8 cellular contexts compared by ENCODE assay signal in genomic region chr17:76408037-76408849, GRCh38. TPM values are rescaled to one million over a fixed set of nuclear protein-coding genes. Genes with fewer than 3 reads are reported as not detected.
A peak's percentile ranks its signal among the peaks of the same experiment; 100 is the strongest.
DNase-seq lines count a peak whose midpoint lies in the region; ATAC-seq and TF ChIP-seq lines count a peak whose summit lies in the region.

No MANE protein-coding gene starts in this region.

- no peak overlapping the region for H2AFZ ChIP-seq in Karpas-422 (ENCODE audit: low read length)

- intact Hi-C loops in heart right ventricle (cut with DNase I) (loop anchor here in 8 of 10 donors (1.0 to 10.0 kb wide), 9 partner anchors 44 to 303 kb away; partner anchors contain the start of genes RHBDF2 (in 3 of the 8), UBE2O (in 2 of the 8) and EXOC7 (in 1 of the 8)), spleen (cut with DNase I; ENCODE audit: low total_unique reads) (loop anchor here (5.0 to 10.0 kb wide), 2 partner anchors 47 to 99 kb away; partner anchors contain the start of gene UBE2O)

- peak overlapping the region; percentile 7; the same call in 1 of the 2 replicates for H3K4me2 ChIP-seq in DOHH2 (ENCODE audit: low read length)
- H3K4me2 ChIP-seq in Karpas-422 (ENCODE audit: low read depth, low read length, poor library complexity, severe bottlenecking) = peak overlapping the region; percentile 57

- H3K27me3 ChIP-seq in DOHH2 (ENCODE audit: control insufficient read depth, low read length) (no peaks in the 10 kb centered on the region), Karpas-422 (ENCODE audit: low read length) (no peaks in the 10 kb centered on the region), SJCRH30 (no peaks in the 10 kb centered on the region), heart right ventricle (no peaks in the 10 kb centered on the region), spleen (replicated peaks in 1 of 7) (no peaks in the 10 kb centered on the region)

- H3K27ac ChIP-seq in DOHH2 (ENCODE audit: low read depth, low read length) = no peak overlapping the region
- no peak overlapping the region for H3K27ac ChIP-seq in Karpas-422 (ENCODE audit: low read length)
- no peak overlapping the region for H3K27ac ChIP-seq in SJCRH30
- peak overlapping the region in 1 of 10 donors; percentile 21 for H3K27ac ChIP-seq in heart right ventricle
- H3K27ac ChIP-seq in spleen = no peak overlapping the region

- TF ChIP-seq CTCF in DOHH2 (IDR thresholded peaks at IDR 0.05; ENCODE audit: low read depth, low read length, poor library complexity, severe bottlenecking) = peak; percentile 98
- TF ChIP-seq CTCF in heart right ventricle (IDR thresholded peaks at IDR 0.05) = peak; percentile 55 to 85 (median 75)
- peak; percentile 59 to 95 (median 82) for TF ChIP-seq CTCF in spleen (IDR thresholded peaks at IDR 0.05 in 8 of 11, conservative IDR thresholded peaks at IDR 0.05 in 3 of 11)

- 71 to 74% methylated on average over 12 of the region's 12 CpGs for WGBS in heart right ventricle, 2 donors
- WGBS in spleen, 5 donors = 66 to 77% (median 70%) methylated on average over 12 of the region's 12 CpGs

- TF ChIP-seq POLR2A in spleen (IDR thresholded peaks at IDR 0.05) = no peak

- H3K9me2 ChIP-seq in DOHH2 (replicated peaks; ENCODE audit: control insufficient read depth, low read length) = no peaks in the 10 kb centered on the region
- H3K9me2 ChIP-seq in Karpas-422 (replicated peaks; ENCODE audit: insufficient read depth, low read length) = no peaks in the 10 kb centered on the region

- H3K36me3 ChIP-seq in DOHH2 (ENCODE audit: control insufficient read depth, low read length) (peaks cover 30% of the 10 kb centered on the region), Karpas-422 (ENCODE audit: insufficient read depth, low read length) (no peaks in the 10 kb centered on the region), SJCRH30 (0 out of 2 replicates have a peak, but pooled peaks cover 7% of the 10 kb centered on the region), heart right ventricle (peaks cover 0 to 40% (median 0%) of the 10 kb centered on the region in 9 donors), spleen (peaks cover 0 to 58% (median 23%) of the 10 kb centered on the region in 6 donors)

- H3K9ac ChIP-seq in Karpas-422 (ENCODE audit: low read length) = no peak overlapping the region

- H3K4me3 ChIP-seq in DOHH2 (ENCODE audit: low read length) = no peak overlapping the region
- H3K4me3 ChIP-seq in Karpas-422 (ENCODE audit: low read length) = no peak overlapping the region
- no peak overlapping the region for H3K4me3 ChIP-seq in SJCRH30
- H3K4me3 ChIP-seq in heart right ventricle = no peak overlapping the region
- no peak overlapping the region for H3K4me3 ChIP-seq in spleen

- H3K79me2 ChIP-seq in DOHH2 (ENCODE audit: control insufficient read depth, low read length) = peaks cover 56% of the 10 kb centered on the region
- H3K79me2 ChIP-seq in Karpas-422 (ENCODE audit: low read length) = peaks cover 6% of the 10 kb centered on the region; the same call in 1 of the 2 replicates

- peak; percentile 92 for DNase-seq in Karpas-422
- DNase-seq in SJCRH30 = peak; percentile 61 to 81
- DNase-seq in activated effector memory CD4-positive, alpha-beta T cell treated with anti-CD3 and anti-CD28 coated beads, Interleukin-2, amount 50 U/mL, for 16 hours = peak; percentile 89
- DNase-seq in heart right ventricle = peak; percentile 55
- DNase-seq in spleen = peak; percentile 93
- DNase-seq in RKO (ENCODE audit: low spot score) = no peak

- H3K4me1 ChIP-seq in DOHH2 (ENCODE audit: control insufficient read depth, low read length) (peaks cover 50% of the 10 kb centered on the region), Karpas-422 (ENCODE audit: low read length) (peaks cover 35% of the 10 kb centered on the region), SJCRH30 (no peaks in the 10 kb centered on the region), heart right ventricle (peaks cover 24 to 88% (median 43%) of the 10 kb centered on the region in 9 donors), spleen (peaks cover 12 to 45% (median 39%) of the 10 kb centered on the region in 6 donors)

- no peaks in the 10 kb centered on the region for H3F3A ChIP-seq in DOHH2 (ENCODE audit: control insufficient read depth, insufficient read depth)

- H4K20me1 ChIP-seq in DOHH2 (ENCODE audit: control insufficient read depth, insufficient read depth, low read depth, low read length) = peaks cover 11% of the 10 kb centered on the region; the same call in 1 of the 2 replicates
- H4K20me1 ChIP-seq in Karpas-422 (ENCODE audit: insufficient read depth, low read depth, low read length) = peaks cover 38% of the 10 kb centered on the region

- no peaks in the 10 kb centered on the region for H3K9me3 ChIP-seq in DOHH2 (ENCODE audit: control insufficient read depth, insufficient read depth, low read length)
- H3K9me3 ChIP-seq in Karpas-422 (ENCODE audit: low read length) = no peaks in the 10 kb centered on the region
- H3K9me3 ChIP-seq in SJCRH30 (replicated peaks) = no peaks in the 10 kb centered on the region
- no peaks in the 10 kb centered on the region for H3K9me3 ChIP-seq in heart right ventricle
- H3K9me3 ChIP-seq in spleen = no peaks in the 10 kb centered on the region

- ATAC-seq in heart right ventricle (peak in 1 of 8 donors; percentile 25), GM21390 (IDR thresholded peaks at IDR 0.05; ENCODE audit: unreplicated experiment) (no peak)

RNA-seq across cellular contexts. Expression of gene SPHK1, which starts 23.8 kb away (rescaled TPM):
- total RNA-seq in Karpas-422 (2014; rRNA removed; shearing (Covaris generic); ENCODE audit: low replicate concordance) = 0.67 and 3.9 TPM in 2 replicates
- total RNA-seq in SJCRH30 (2014; rRNA removed; shearing (Covaris generic)) = 5.4 and 5.8 TPM in 2 replicates
- total RNA-seq in heart right ventricle = 10 to 100 TPM in 2 of 10 donors, 1 to 10 TPM in 8; 1.7 to 17.3 (median 3.2) TPM
- polyA plus RNA-seq in heart right ventricle = 10 to 100 TPM in 1 of 2 donors, 1 to 10 TPM in 1; 3.5 to 20.8 TPM
- 1 to 10 TPM; 3.7 to 7.2 (median 5.7) TPM for total RNA-seq in spleen
- 10 to 100 TPM in 1 of 3 donors, 1 to 10 TPM in 2; 8.1 to 11.4 (median 9.6) TPM for polyA plus RNA-seq in spleen

RNA-seq across cellular contexts. Expression of gene UBE2O, which starts 44.7 kb away (rescaled TPM):
- 10.5 and 19.9 TPM in 2 replicates for total RNA-seq in Karpas-422 (2014; rRNA removed; shearing (Covaris generic); ENCODE audit: low replicate concordance)
- total RNA-seq in SJCRH30 (2014; rRNA removed; shearing (Covaris generic)) = 40.9 and 41.5 TPM in 2 replicates
- total RNA-seq in heart right ventricle (10 to 100 TPM; 31.0 to 39.0 (median 36.9) TPM), spleen (10 to 100 TPM; 24.1 to 55.9 (median 32.5) TPM)
- polyA plus RNA-seq in heart right ventricle (10 to 100 TPM in 1 of 2 donors, 1 to 10 TPM in 1; 9.1 to 22.5 TPM), spleen (10 to 100 TPM in 1 of 3 donors, 1 to 10 TPM in 2; 7.2 to 14.3 (median 8.5) TPM)

RNA-seq across cellular contexts. Expression of gene PRPSAP1, which starts 54.5 kb away (rescaled TPM):
- 27.6 and 41.1 TPM in 2 replicates for total RNA-seq in Karpas-422 (2014; rRNA removed; shearing (Covaris generic); ENCODE audit: low replicate concordance)
- total RNA-seq in SJCRH30 (2014; rRNA removed; shearing (Covaris generic)) = 69.3 and 70.0 TPM in 2 replicates
- 10 to 100 TPM; 27.6 to 43.7 (median 34.7) TPM for total RNA-seq in heart right ventricle
- 10 to 100 TPM; 26.4 to 30.5 TPM for polyA plus RNA-seq in heart right ventricle
- 10 to 100 TPM; 32.5 to 54.1 (median 38.3) TPM for total RNA-seq in spleen
- polyA plus RNA-seq in spleen = 10 to 100 TPM; 17.5 to 25.9 (median 17.5) TPM

RNA-seq across cellular contexts. Expression of gene AANAT, which starts 59.2 kb away (rescaled TPM):
- total RNA-seq in Karpas-422 (2014; rRNA removed; shearing (Covaris generic); ENCODE audit: low replicate concordance) = not detected in 2 replicates
- total RNA-seq in SJCRH30 (2014; rRNA removed; shearing (Covaris generic)) = 0.24 and 0.58 TPM in 2 replicates
- under 1 TPM in 1 of 10 donors, not detected in 9; 0.98 TPM for total RNA-seq in heart right ventricle
- polyA plus RNA-seq in heart right ventricle = under 1 TPM in 1 of 2 donors, not detected in 1; 0.73 TPM
- total RNA-seq in spleen = not detected
- under 1 TPM in 2 of 3 donors, not detected in 1; 0.19 to 0.22 TPM for polyA plus RNA-seq in spleen
